8 cellular contexts compared by ENCODE assay signal in the genomic region with DNA sequence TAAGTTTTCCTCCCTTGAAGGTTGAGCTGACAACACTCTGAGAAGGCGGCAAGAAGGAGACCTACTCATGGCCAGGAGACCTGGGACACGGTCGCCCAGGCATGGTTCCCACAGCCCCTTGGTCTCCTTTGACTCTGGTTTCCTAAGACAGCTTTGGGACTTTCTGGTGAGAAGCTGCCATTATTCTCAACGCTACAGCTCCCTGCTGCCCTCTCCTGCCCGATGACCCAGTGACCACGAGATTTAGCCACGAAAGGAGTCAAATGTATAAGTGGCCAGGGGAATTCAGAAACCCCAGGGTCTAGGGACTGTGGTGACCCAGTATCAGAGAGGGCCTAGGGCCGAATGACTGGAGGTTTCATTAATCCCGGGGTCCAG. TPM values are rescaled to one million over a fixed set of nuclear protein-coding genes. Genes with fewer than 3 reads are reported as not detected.
DNase-seq lines count a peak whose midpoint lies in the region; ATAC-seq and TF ChIP-seq lines count a peak whose summit lies in the region.

No MANE protein-coding gene starts in this region.

- H3K27me3 ChIP-seq in neutrophil: no peaks in the 10 kb centered on the region

- H3K27ac ChIP-seq in 22Rv1 (peak overlapping the region; percentile 81), neutrophil (peak overlapping the region; percentile 54)

- peaks cover 22 to 23% of the 10 kb centered on the region in 2 experiments for H3K4me1 ChIP-seq in neutrophil (ENCODE audit: control insufficient read depth in 1 of 2, insufficient read depth in 1 of 2, low read depth in 1 of 2, low read length in 1 of 2)

- H3K9me3 ChIP-seq in neutrophil: no peaks in the 10 kb centered on the region

- no peaks in the 10 kb centered on the region for H3K9me3 Mint-ChIP-seq in WTC11

- peak overlapping the region; percentile 84 for H3K27ac Mint-ChIP-seq in WTC11

- H3K4me3 Mint-ChIP-seq in WTC11: peak overlapping the region; percentile 83

- H3K36me3 Mint-ChIP-seq in WTC11: peaks cover 14% of the 10 kb centered on the region

- peak overlapping the region; percentile 82 to 86 for H3K4me3 ChIP-seq in neutrophil (ENCODE audit: low read depth in 1 of 2, low read length in 1 of 2)

- no peaks in the 10 kb centered on the region for H3K36me3 ChIP-seq in neutrophil

- peaks cover 20% of the 10 kb centered on the region for H3K27me3 Mint-ChIP-seq in WTC11 (ENCODE audit: low read depth)

- TF ChIP-seq CTCF in 22Rv1 (IDR thresholded peaks at IDR 0.05): peak; percentile 83
- no peak for TF ChIP-seq CTCF in WTC11 (IDR thresholded peaks at IDR 0.05)
- no peak for TF ChIP-seq CTCF in neutrophil (IDR thresholded peaks at IDR 0.05)

- ATAC-seq in WTC11 (peak; percentile 4), GM21381 (IDR thresholded peaks at IDR 0.05; ENCODE audit: unreplicated experiment) (no peak), GM21447 (IDR thresholded peaks at IDR 0.05; ENCODE audit: unreplicated experiment) (no peak)

- DNase-seq in EL (peak; percentile 68), HT1080 (ENCODE audit: low read depth) (peak; percentile 57), WTC11 (ENCODE audit: low spot score) (no peak), globus pallidus (ENCODE audit: low spot score) (peak; percentile 63)

- POLR2A ChIA-PET in WTC11 (lab: Charles Lee): interaction anchor here (2.7 to 2.8 kb wide), 2 partner anchors 11 to 12 kb away, joined by 11 to 22 read pairs; a partner anchor contains a TSS

- H3K4me1 Mint-ChIP-seq in WTC11: peaks cover 14% of the 10 kb centered on the region

- CTCF ChIA-PET in WTC11 (lab: Charles Lee): interaction anchor here (0.6 to 4.3 kb wide), 22 partner anchors 11 to 311 kb away, joined by 3 to 273 read pairs (median 5); a partner anchor contains a TSS

TF ChIP-seq in WTC11, 78 proteins besides CTCF, POLR2A, EP300 and RAD21:
- TF ChIP-seq, protein P1, sequence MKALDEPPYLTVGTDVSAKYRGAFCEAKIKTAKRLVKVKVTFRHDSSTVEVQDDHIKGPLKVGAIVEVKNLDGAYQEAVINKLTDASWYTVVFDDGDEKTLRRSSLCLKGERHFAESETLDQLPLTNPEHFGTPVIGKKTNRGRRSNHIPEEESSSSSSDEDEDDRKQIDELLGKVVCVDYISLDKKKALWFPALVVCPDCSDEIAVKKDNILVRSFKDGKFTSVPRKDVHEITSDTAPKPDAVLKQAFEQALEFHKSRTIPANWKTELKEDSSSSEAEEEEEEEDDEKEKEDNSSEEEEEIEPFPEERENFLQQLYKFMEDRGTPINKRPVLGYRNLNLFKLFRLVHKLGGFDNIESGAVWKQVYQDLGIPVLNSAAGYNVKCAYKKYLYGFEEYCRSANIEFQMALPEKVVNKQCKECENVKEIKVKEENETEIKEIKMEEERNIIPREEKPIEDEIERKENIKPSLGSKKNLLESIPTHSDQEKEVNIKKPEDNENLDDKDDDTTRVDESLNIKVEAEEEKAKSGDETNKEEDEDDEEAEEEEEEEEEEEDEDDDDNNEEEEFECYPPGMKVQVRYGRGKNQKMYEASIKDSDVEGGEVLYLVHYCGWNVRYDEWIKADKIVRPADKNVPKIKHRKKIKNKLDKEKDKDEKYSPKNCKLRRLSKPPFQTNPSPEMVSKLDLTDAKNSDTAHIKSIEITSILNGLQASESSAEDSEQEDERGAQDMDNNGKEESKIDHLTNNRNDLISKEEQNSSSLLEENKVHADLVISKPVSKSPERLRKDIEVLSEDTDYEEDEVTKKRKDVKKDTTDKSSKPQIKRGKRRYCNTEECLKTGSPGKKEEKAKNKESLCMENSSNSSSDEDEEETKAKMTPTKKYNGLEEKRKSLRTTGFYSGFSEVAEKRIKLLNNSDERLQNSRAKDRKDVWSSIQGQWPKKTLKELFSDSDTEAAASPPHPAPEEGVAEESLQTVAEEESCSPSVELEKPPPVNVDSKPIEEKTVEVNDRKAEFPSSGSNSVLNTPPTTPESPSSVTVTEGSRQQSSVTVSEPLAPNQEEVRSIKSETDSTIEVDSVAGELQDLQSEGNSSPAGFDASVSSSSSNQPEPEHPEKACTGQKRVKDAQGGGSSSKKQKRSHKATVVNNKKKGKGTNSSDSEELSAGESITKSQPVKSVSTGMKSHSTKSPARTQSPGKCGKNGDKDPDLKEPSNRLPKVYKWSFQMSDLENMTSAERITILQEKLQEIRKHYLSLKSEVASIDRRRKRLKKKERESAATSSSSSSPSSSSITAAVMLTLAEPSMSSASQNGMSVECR (CRISPR knock-in tag; IDR thresholded peaks at IDR 0.05; ENCODE audit: borderline replicate concordance): 0 out of 2 replicates have a peak, but pooled peaks have one; percentile 42
- TF ChIP-seq ETV6 (CRISPR knock-in tag; IDR thresholded peaks at IDR 0.05): no peak
- TF ChIP-seq ZNF416 (CRISPR knock-in tag; IDR thresholded peaks at IDR 0.05): no peak
- TF ChIP-seq ZNF317 (CRISPR knock-in tag; IDR thresholded peaks at IDR 0.05; ENCODE audit: borderline replicate concordance, low read depth): no peak

RNA-seq across cellular contexts. Expression of a gene that starts 0.7 kb away (rescaled TPM):
- 43.7 and 51.7 TPM in 2 replicates for total RNA-seq in HT1080 (2014; rRNA removed; shearing (Covaris generic))
- 29.2 and 35.0 TPM in 2 replicates for polyA plus RNA-seq in HT1080 (2015; cell fraction: cytosol; rRNA removed)
- polyA plus RNA-seq in HT1080 (2015; cell fraction: nucleus; rRNA removed): 6.0 and 8.8 TPM in 2 replicates
- total RNA-seq in WTC11 (2021): 52.2 to 73.6 TPM (median 57.0 TPM) in 3 replicates

RNA-seq across cellular contexts. Expression of a gene that starts 8.8 kb away (rescaled TPM):
- not detected in 2 replicates for total RNA-seq in HT1080 (2014; rRNA removed; shearing (Covaris generic))
- 0.03 and 0.37 TPM in 2 replicates for polyA plus RNA-seq in HT1080 (2015; cell fraction: cytosol; rRNA removed)
- 1.2 and 1.7 TPM in 2 replicates for polyA plus RNA-seq in HT1080 (2015; cell fraction: nucleus; rRNA removed)
- total RNA-seq in WTC11 (2021): 0.14 to 0.57 TPM (median 0.27 TPM) in 3 replicates

RNA-seq across cellular contexts. Expression of a gene that starts 11.6 kb away (rescaled TPM):
- total RNA-seq in HT1080 (2014; rRNA removed; shearing (Covaris generic)): 77.4 and 81.9 TPM in 2 replicates
- polyA plus RNA-seq in HT1080 (2015; cell fraction: cytosol; rRNA removed): 78.9 and 93.9 TPM in 2 replicates
- polyA plus RNA-seq in HT1080 (2015; cell fraction: nucleus; rRNA removed): 49.9 and 55.5 TPM in 2 replicates
- total RNA-seq in WTC11 (2021): 39.1 to 42.1 TPM (median 39.8 TPM) in 3 replicates

RNA-seq across cellular contexts. Expression of a gene that starts 24.4 kb away (rescaled TPM):
- 35.5 and 46.4 TPM in 2 replicates for total RNA-seq in HT1080 (2014; rRNA removed; shearing (Covaris generic))
- 36.3 and 37.2 TPM in 2 replicates for polyA plus RNA-seq in HT1080 (2015; cell fraction: cytosol; rRNA removed)
- polyA plus RNA-seq in HT1080 (2015; cell fraction: nucleus; rRNA removed): 128 and 141 TPM in 2 replicates
- 35.6 to 47.5 TPM (median 37.4 TPM) in 3 replicates for total RNA-seq in WTC11 (2021)
